ENCODE assay signal across 19 cellular contexts in genomic region chr2:40896358-40896757, GRCh38.
DNase-seq lines count a peak whose midpoint lies in the region; ATAC-seq and TF ChIP-seq lines count a peak whose summit lies in the region.
"Had no signal": no experiment of that assay in that cellular context is flagged by ENCODE, and none has a peak within 500 bp of the region (broad histone marks: within the 10 kb centered on the region; RNA-seq: fewer than 3 reads in every experiment).

No MANE protein-coding gene starts in this region.

- H3K27ac ChIP-seq in SK-N-SH (ENCODE audit: low read depth in 2 of 2, low read length in 1 of 2), result peak overlapping the region in 1 of 2 experiments; percentile 81; a peak in 1 of 4 replicates
- H3K27ac ChIP-seq: 22Rv1, A549, BLaER1 had no signal

- CTCF ChIA-PET in SK-N-SH (lab: Yijun Ruan, JAX), result interaction anchor here (0.7 to 2.1 kb wide), 5 partner anchors 10 to 504 kb away, joined by 3 to 6 read pairs (median 3); no protein-coding TSS in a partner anchor

- TF ChIP-seq CTCF in BE2C (IDR thresholded peaks at IDR 0.05; ENCODE audit: low read depth, low read length) (no peak), SK-N-SH (IDR thresholded peaks at IDR 0.05) (no peak)

- H3K9me2 ChIP-seq in SK-N-SH, result 0 out of 2 replicates have a peak, but pooled peaks cover 4% of the 10 kb centered on the region

- H3K9ac ChIP-seq in SK-N-SH, result no peak overlapping the region
- H3K9ac ChIP-seq: BLaER1 had no signal

- H3K36me3 ChIP-seq in BE2C (no peaks in the 10 kb centered on the region), SK-N-SH (replicated peaks in 1 of 2; ENCODE audit: control insufficient read depth in 1 of 2, insufficient read depth in 2 of 2, low read length in 1 of 2) (no peaks in the 10 kb centered on the region)
- H3K36me3 ChIP-seq: BLaER1 had no signal

- TF ChIP-seq RAD21 in SK-N-SH (IDR thresholded peaks at IDR 0.05; ENCODE audit: low read length), result no peak

- H3K79me2 ChIP-seq in SK-N-SH (ENCODE audit: insufficient read depth), result no peaks in the 10 kb centered on the region

- DNase-seq in BE2C, result no peak
- peak; percentile 79 for DNase-seq in NCI-H82 treated with DMSO at 0.1 percent for 48 hours (lab: John Stamatoyannopoulos, UW; ENCODE audit: unreplicated experiment)
- DNase-seq in SK-N-SH, result peak; percentile 61
- peak; percentile 6 for DNase-seq in left kidney (ENCODE audit: low read depth, low spot score)
- no peak for DNase-seq in cerebellar cortex (ENCODE audit: low spot score)
- DNase-seq: AML-193; C1 segment of cervical spinal cord; Caco-2; Calu3; CD4-positive, alpha-beta memory T cell; CD4-positive, CD25-positive, alpha-beta regulatory T cell; CD8-positive, alpha-beta memory T cell; DMS79 treated with DMSO at 0.1 percent for 48 hours; GF-D8 had no signal

- H3K4me2 ChIP-seq in SK-N-SH, result no peak overlapping the region
- H3K4me2 ChIP-seq: A549, BLaER1 had no signal

- H2AFZ ChIP-seq in SK-N-SH (ENCODE audit: low read depth), result no peak overlapping the region

- POLR2A ChIA-PET in SK-N-SH (lab: Yijun Ruan, JAX), result no interaction called here

- H4K20me1 ChIP-seq in SK-N-SH (ENCODE audit: insufficient read depth), result no peaks in the 10 kb centered on the region
- H4K20me1 ChIP-seq: BLaER1 had no signal

- H3K4me3 ChIP-seq in BE2C (ENCODE audit: low read depth, low read length) (peak overlapping the region; percentile 19; the same call in 1 of the 2 replicates), SK-N-SH (ENCODE audit: low read depth in 2 of 2, low read length in 1 of 2) (no peak overlapping the region)
- H3K4me3 ChIP-seq: A549, BLaER1 had no signal

- TF ChIP-seq EP300 in SK-N-SH (IDR thresholded peaks at IDR 0.05; ENCODE audit: borderline replicate concordance in 1 of 2, low read depth in 1 of 2, low read length in 1 of 2), result peak in 1 of 2 experiments; percentile 98; a peak in 2 of 4 replicates

- H3K4me1 ChIP-seq in BE2C (peaks cover 21% of the 10 kb centered on the region), SK-N-SH (ENCODE audit: control insufficient read depth in 1 of 2, insufficient read depth in 2 of 2, low read depth in 1 of 2, low read length in 1 of 2) (peaks cover 0 to 24% of the 10 kb centered on the region in 2 experiments; a peak in 2 of 4 replicates)
- H3K4me1 ChIP-seq: A549, BLaER1, Caco-2 had no signal

- H3K9me3 ChIP-seq in BE2C (no peaks in the 10 kb centered on the region), SK-N-SH (no peaks in the 10 kb centered on the region)
- H3K9me3 ChIP-seq: A549, BLaER1, Caco-2 had no signal

- ATAC-seq in GM21786 (IDR thresholded peaks at IDR 0.05; ENCODE audit: unreplicated experiment) (no peak), HG03520 (IDR thresholded peaks at IDR 0.05; ENCODE audit: unreplicated experiment) (no peak)
- ATAC-seq: A549 had no signal

- H3K27me3 ChIP-seq in BE2C, result no peaks in the 10 kb centered on the region
- H3K27me3 ChIP-seq in SK-N-SH (ENCODE audit: insufficient read depth), result no peaks in the 10 kb centered on the region
- H3K27me3 ChIP-seq: BLaER1 had no signal

- no peaks in the 10 kb centered on the region for H3F3A ChIP-seq in SK-N-SH (replicated peaks; ENCODE audit: insufficient read depth)

TF ChIP-seq in SK-N-SH, 30 proteins besides CTCF, POLR2A, EP300 and RAD21 (continues in another document):
- TF ChIP-seq POLR2AphosphoS5 (IDR thresholded peaks at IDR 0.05; ENCODE audit: low read depth, low read length) (peak; percentile 18; the same call in 1 of the 2 replicates), SMC3 (IDR thresholded peaks at IDR 0.05; ENCODE audit: low read depth, low read length) (no peak), ZBTB33 (IDR thresholded peaks at IDR 0.05; ENCODE audit: borderline replicate concordance, low read depth) (no peak), SIN3A (IDR thresholded peaks at IDR 0.05; ENCODE audit: borderline replicate concordance, low read depth, low read length) (no peak), RFX5 (IDR thresholded peaks at IDR 0.05; ENCODE audit: low read length) (no peak), FOXM1 (IDR thresholded peaks at IDR 0.05; ENCODE audit: low read depth) (no peak), TEAD4 (IDR thresholded peaks at IDR 0.05; ENCODE audit: borderline replicate concordance, insufficient read depth) (peak; percentile 93), MEF2A (IDR thresholded peaks at IDR 0.05; ENCODE audit: borderline replicate concordance, low read depth) (0 out of 2 replicates have a peak, but pooled peaks have one; percentile 30), FOXJ3 (CRISPR knock-in tag; IDR thresholded peaks at IDR 0.05) (peak; percentile 77), USF1 (IDR thresholded peaks at IDR 0.05; ENCODE audit: borderline replicate concordance, low read depth) (no peak), YY1 (IDR thresholded peaks at IDR 0.05; ENCODE audit: low read depth) (no peak), RCOR1 (IDR thresholded peaks at IDR 0.05; ENCODE audit: low read length) (peak; percentile 96), FOSL2 (IDR thresholded peaks at IDR 0.05; ENCODE audit: borderline replicate concordance, low read depth) (no peak), TAF1 (IDR thresholded peaks at IDR 0.05; ENCODE audit: borderline replicate concordance, low read depth, low read length) (no peak), JUND (IDR thresholded peaks at IDR 0.05) (no peak), TCF12 (IDR thresholded peaks at IDR 0.05) (peak; percentile 44), GATA2 (CRISPR knock-in tag; IDR thresholded peaks at IDR 0.05) (peak; percentile 84), REST (IDR thresholded peaks at IDR 0.05; ENCODE audit: low read depth, low read length) (no peak), NFIC (IDR thresholded peaks at IDR 0.05; ENCODE audit: borderline replicate concordance) (no peak), GABPA (IDR thresholded peaks at IDR 0.05; ENCODE audit: low read depth) (no peak), RXRA (IDR thresholded peaks at IDR 0.05; ENCODE audit: borderline replicate concordance, low read depth) (no peak), CHD2 (IDR thresholded peaks at IDR 0.05; ENCODE audit: low read length, partially characterized antibody) (peak; percentile 90)
- TF ChIP-seq, protein P1, sequence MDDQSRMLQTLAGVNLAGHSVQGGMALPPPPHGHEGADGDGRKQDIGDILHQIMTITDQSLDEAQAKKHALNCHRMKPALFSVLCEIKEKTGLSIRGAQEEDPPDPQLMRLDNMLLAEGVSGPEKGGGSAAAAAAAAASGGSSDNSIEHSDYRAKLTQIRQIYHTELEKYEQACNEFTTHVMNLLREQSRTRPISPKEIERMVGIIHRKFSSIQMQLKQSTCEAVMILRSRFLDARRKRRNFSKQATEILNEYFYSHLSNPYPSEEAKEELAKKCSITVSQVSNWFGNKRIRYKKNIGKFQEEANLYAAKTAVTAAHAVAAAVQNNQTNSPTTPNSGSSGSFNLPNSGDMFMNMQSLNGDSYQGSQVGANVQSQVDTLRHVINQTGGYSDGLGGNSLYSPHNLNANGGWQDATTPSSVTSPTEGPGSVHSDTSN (IDR thresholded peaks at IDR 0.05), result no peak

Comparison
In these comparisons a context has a peak if more than half of its experiments do, and no peak if none do; other contexts are left out.
1. DNase-seq: peak in NCI-H82 treated with DMSO at 0.1 percent for 48 hours (single experiment), SK-N-SH (single experiment) and left kidney (single experiment); none in BE2C (single experiment) and cerebellar cortex (single experiment).